ENCODE assay signal across 22 cellular contexts in genomic region chr4:137949746-137950145, GRCh38.
"Had no signal": no experiment of that assay in that cellular context is flagged by ENCODE, and none has a peak within 500 bp of the region (broad histone marks: within the 10 kb centered on the region; RNA-seq: fewer than 3 reads in every experiment).

No MANE protein-coding gene starts in this region.

- DNase-seq: activated B cell treated with CpG ODN at 0.5 μM for 24 hours; activated CD4-positive, alpha-beta memory T cell treated with anti-CD3 and anti-CD28 coated beads, Interleukin-2, amount 10 ng/mL, durations not matched to agents 7 days and 5 days; activated CD4-positive, alpha-beta T cell treated with anti-CD3 and anti-CD28 coated beads for 48 hours; activated CD8-positive, alpha-beta memory T cell treated with anti-CD3 and anti-CD28 coated beads, Interleukin-2, amount 10 ng/mL, durations not matched to agents 7 days and 5 days; activated naive CD4-positive, alpha-beta T cell treated with anti-CD3 and anti-CD28 coated beads for 36 hours; activated T-cell treated with anti-CD3 and anti-CD28 coated beads, Interleukin-2, amount 50 U/mL, for 24 hours; anterior cingulate cortex; cortex of kidney; effector CD4-positive, alpha-beta T cell; gastrocnemius medialis; head of caudate nucleus; left lung; midbrain; stimulated activated CD4-positive, alpha-beta T cell treated with anti-CD3 and anti-CD28 coated beads, Interleukin-4, amount 100 ng/mL, for 4 hours; T-cell; testis; upper lobe of left lung had no signal

- H3K4me1 ChIP-seq: gastrocnemius medialis, left lung, testis, upper lobe of left lung had no signal

- H3K4me1 Mint-ChIP-seq: activated B cell treated with CpG ODN at 0.5 μM for 24 hours; activated CD4-positive, alpha-beta memory T cell treated with anti-CD3 and anti-CD28 coated beads, Interleukin-2, amount 10 ng/mL, durations not matched to agents 7 days and 5 days; activated CD8-positive, alpha-beta memory T cell treated with anti-CD3 and anti-CD28 coated beads, Interleukin-2, amount 10 ng/mL, durations not matched to agents 7 days and 5 days; nephron; stimulated activated memory B cell treated with anti-CD40 and anti-IgM and Interleukin-4, amounts not matched to agents 10 μg/mL and 1 μg/mL and 100 μg/mL, for 72 hours; T-cell had no signal

- H3K9me3 Mint-ChIP-seq: activated B cell treated with CpG ODN at 0.5 μM for 24 hours; activated CD4-positive, alpha-beta memory T cell treated with anti-CD3 and anti-CD28 coated beads, Interleukin-2, amount 10 ng/mL, durations not matched to agents 7 days and 5 days; activated T-helper 2 cell treated with anti-CD3 and anti-CD28 coated beads, Interferon-gamma antibody, Interleukin-2, Interleukin-4, amounts not matched to agents 10 μg/mL and 5 μg/mL and 100 μg/mL, durations not matched to agents 14 hours and 24 hours and 36 hours; stimulated activated memory B cell treated with anti-CD40 and anti-IgM and Interleukin-4, amounts not matched to agents 10 μg/mL and 1 μg/mL and 100 μg/mL, for 72 hours had no signal

- H3K27me3 ChIP-seq: gastrocnemius medialis, left lung, testis, upper lobe of left lung had no signal

- H3K4me3 ChIP-seq: gastrocnemius medialis, left lung, testis, upper lobe of left lung had no signal

- H3K36me3 ChIP-seq: gastrocnemius medialis, left lung, upper lobe of left lung had no signal

- H3K9me3 ChIP-seq: gastrocnemius medialis, testis, upper lobe of left lung had no signal

- H3K27ac Mint-ChIP-seq: activated B cell treated with CpG ODN at 0.5 μM for 24 hours; activated CD4-positive, alpha-beta memory T cell treated with anti-CD3 and anti-CD28 coated beads, Interleukin-2, amount 10 ng/mL, durations not matched to agents 7 days and 5 days; activated CD8-positive, alpha-beta memory T cell treated with anti-CD3 and anti-CD28 coated beads, Interleukin-2, amount 10 ng/mL, durations not matched to agents 7 days and 5 days; activated naive CD4-positive, alpha-beta T cell treated with anti-CD3 and anti-CD28 coated beads for 36 hours; activated T-cell treated with anti-CD3 and anti-CD28 coated beads, Interleukin-2, amount 50 U/mL, for 24 hours; activated T-helper 2 cell treated with anti-CD3 and anti-CD28 coated beads, Interferon-gamma antibody, Interleukin-2, Interleukin-4, amounts not matched to agents 10 μg/mL and 5 μg/mL and 100 μg/mL, durations not matched to agents 14 hours and 24 hours and 36 hours; nephron; stimulated activated memory B cell treated with anti-CD40 and anti-IgM and Interleukin-4, amounts not matched to agents 10 μg/mL and 1 μg/mL and 100 μg/mL, for 72 hours; T-cell had no signal

- H3K27ac ChIP-seq: gastrocnemius medialis, left lung, testis, upper lobe of left lung had no signal

- ATAC-seq: activated CD8-positive, alpha-beta memory T cell treated with anti-CD3 and anti-CD28 coated beads, Interleukin-2, amount 10 ng/mL, durations not matched to agents 7 days and 5 days; esophagus mucosa; gastrocnemius medialis; left lung; sciatic nerve; stimulated activated memory B cell treated with anti-CD40 and anti-IgM and Interleukin-4, amounts not matched to agents 10 μg/mL and 1 μg/mL and 100 μg/mL, for 72 hours; T-cell had no signal

- H3K27me3 Mint-ChIP-seq: activated B cell treated with CpG ODN at 0.5 μM for 24 hours; activated CD4-positive, alpha-beta memory T cell treated with anti-CD3 and anti-CD28 coated beads, Interleukin-2, amount 10 ng/mL, durations not matched to agents 7 days and 5 days; activated CD8-positive, alpha-beta memory T cell treated with anti-CD3 and anti-CD28 coated beads, Interleukin-2, amount 10 ng/mL, durations not matched to agents 7 days and 5 days; activated T-cell treated with anti-CD3 and anti-CD28 coated beads, Interleukin-2, amount 50 U/mL, for 24 hours; stimulated activated memory B cell treated with anti-CD40 and anti-IgM and Interleukin-4, amounts not matched to agents 10 μg/mL and 1 μg/mL and 100 μg/mL, for 72 hours; T-cell had no signal

- H3K4me3 Mint-ChIP-seq: activated B cell treated with CpG ODN at 0.5 μM for 24 hours; activated CD4-positive, alpha-beta memory T cell treated with anti-CD3 and anti-CD28 coated beads, Interleukin-2, amount 10 ng/mL, durations not matched to agents 7 days and 5 days; activated CD8-positive, alpha-beta memory T cell treated with anti-CD3 and anti-CD28 coated beads, Interleukin-2, amount 10 ng/mL, durations not matched to agents 7 days and 5 days; activated naive CD4-positive, alpha-beta T cell treated with anti-CD3 and anti-CD28 coated beads for 36 hours; activated T-cell treated with anti-CD3 and anti-CD28 coated beads, Interleukin-2, amount 50 U/mL, for 24 hours; nephron; stimulated activated memory B cell treated with anti-CD40 and anti-IgM and Interleukin-4, amounts not matched to agents 10 μg/mL and 1 μg/mL and 100 μg/mL, for 72 hours; T-cell had no signal

- H3K36me3 Mint-ChIP-seq: activated CD8-positive, alpha-beta memory T cell treated with anti-CD3 and anti-CD28 coated beads, Interleukin-2, amount 10 ng/mL, durations not matched to agents 7 days and 5 days; stimulated activated memory B cell treated with anti-CD40 and anti-IgM and Interleukin-4, amounts not matched to agents 10 μg/mL and 1 μg/mL and 100 μg/mL, for 72 hours; T-cell had no signal
